ENCODE assay signal across 9 cellular contexts in genomic region chr4:151100517-151100916, GRCh38. TPM values are rescaled to one million over a fixed set of nuclear protein-coding genes. Genes with fewer than 3 reads are reported as not detected.
DNase-seq lines count a peak whose midpoint lies in the region; ATAC-seq and TF ChIP-seq lines count a peak whose summit lies in the region.
"Had no signal": no experiment of that assay in that cellular context is flagged by ENCODE, and none has a peak within 500 bp of the region (broad histone marks: within the 10 kb centered on the region; RNA-seq: fewer than 3 reads in every experiment).

No MANE protein-coding gene starts in this region.

- peaks cover 4% of the 10 kb centered on the region for H4K20me1 ChIP-seq in mammary epithelial cell (ENCODE audit: insufficient read depth, low read length)

- H3K4me2 ChIP-seq in mammary epithelial cell (ENCODE audit: insufficient read depth, low read depth, low read length) = peak overlapping the region; percentile 81

- no peaks in the 10 kb centered on the region for H3K9me3 ChIP-seq in mammary epithelial cell (replicated peaks; ENCODE audit: insufficient read depth, low read length)

- peaks cover 10% of the 10 kb centered on the region for H3K4me1 ChIP-seq in mammary epithelial cell (ENCODE audit: insufficient read depth, low read length)

- peak overlapping the region; percentile 99 for H3K27ac Mint-ChIP-seq in stimulated activated naive CD8-positive, alpha-beta T cell treated with anti-CD3 and anti-CD28 coated beads, Interleukin-15, Interleukin-2, amounts not matched to agents 100 ng/mL and 50 ng/mL, for 24 hours
- peak overlapping the region; percentile 99 for H3K27ac Mint-ChIP-seq in mesothelial cell of epicardium

- H3K36me3 Mint-ChIP-seq in stimulated activated naive CD8-positive, alpha-beta T cell treated with anti-CD3 and anti-CD28 coated beads, Interleukin-15, Interleukin-2, amounts not matched to agents 100 ng/mL and 50 ng/mL, for 24 hours (ENCODE audit: low read depth) = peaks cover 55% of the 10 kb centered on the region
- H3K36me3 Mint-ChIP-seq in mesothelial cell of epicardium = peaks cover 23% of the 10 kb centered on the region

- peak overlapping the region; percentile 95 for H3K27ac ChIP-seq in mammary epithelial cell (ENCODE audit: insufficient read depth, low read depth, low read length)

- H3K4me1 Mint-ChIP-seq in stimulated activated naive CD8-positive, alpha-beta T cell treated with anti-CD3 and anti-CD28 coated beads, Interleukin-15, Interleukin-2, amounts not matched to agents 100 ng/mL and 50 ng/mL, for 24 hours (ENCODE audit: low read depth) = peaks cover 65% of the 10 kb centered on the region
- peaks cover 23% of the 10 kb centered on the region for H3K4me1 Mint-ChIP-seq in mesothelial cell of epicardium

- H3K79me2 ChIP-seq in mammary epithelial cell (ENCODE audit: insufficient read depth, low read length) = peaks cover 57% of the 10 kb centered on the region

- CTCF ChIA-PET in mammary epithelial cell (lab: Charles Lee; ENCODE audit: low non-redundant PET) = interaction anchor here (0.7 kb wide), 1 partner anchor 94 kb away, joined by 4 read pairs; no protein-coding TSS in a partner anchor

- no peaks in the 10 kb centered on the region for H3K27me3 Mint-ChIP-seq in stimulated activated naive CD8-positive, alpha-beta T cell treated with anti-CD3 and anti-CD28 coated beads, Interleukin-15, Interleukin-2, amounts not matched to agents 100 ng/mL and 50 ng/mL, for 24 hours
- no peaks in the 10 kb centered on the region for H3K27me3 Mint-ChIP-seq in mesothelial cell of epicardium (ENCODE audit: low read depth)

- intact Hi-C loops in mammary epithelial cell (cut with micrococcal nuclease) = no loop called here

- peak overlapping the region; percentile 100 for H3K9ac ChIP-seq in mammary epithelial cell (ENCODE audit: insufficient read depth, low read length)

- no TSS peak for BruUV-seq in mammary epithelial cell (replicated peaks; lab: Mats Ljungman, UMichigan)

- in situ Hi-C loops in mammary epithelial cell (cut with MboI; ENCODE audit: low sequenced_read_pairs in 2 of 2) = loop anchor here in 1 of 2 donors (25.0 kb wide), 2 partner anchors 512 to 1287 kb away; no protein-coding TSS in a partner anchor

- H3K4me3 ChIP-seq in mammary epithelial cell (replicated peaks in 1 of 3; ENCODE audit: insufficient read depth in 1 of 3, low read depth in 2 of 3, low read length in 3 of 3) = peak overlapping the region; percentile 98 to 100 (median 99)

- H3K9me3 Mint-ChIP-seq in stimulated activated naive CD8-positive, alpha-beta T cell treated with anti-CD3 and anti-CD28 coated beads, Interleukin-15, Interleukin-2, amounts not matched to agents 100 ng/mL and 50 ng/mL, for 24 hours = no peaks in the 10 kb centered on the region
- no peaks in the 10 kb centered on the region for H3K9me3 Mint-ChIP-seq in mesothelial cell of epicardium

- no peak overlapping the region for H2AFZ ChIP-seq in mammary epithelial cell (ENCODE audit: low read depth, low read length)

- peak overlapping the region; percentile 97 for H3K4me3 Mint-ChIP-seq in stimulated activated naive CD8-positive, alpha-beta T cell treated with anti-CD3 and anti-CD28 coated beads, Interleukin-15, Interleukin-2, amounts not matched to agents 100 ng/mL and 50 ng/mL, for 24 hours
- peak overlapping the region; percentile 99 for H3K4me3 Mint-ChIP-seq in mesothelial cell of epicardium

- dilution Hi-C loops in mammary epithelial cell (cut with HindIII; ENCODE audit: low sequenced_read_pairs) = no loop called here

- ATAC-seq in stimulated activated naive CD8-positive, alpha-beta T cell treated with anti-CD3 and anti-CD28 coated beads, Interleukin-15, Interleukin-2, amounts not matched to agents 100 U/mL and 50 U/mL, for 24 hours = no peak
- ATAC-seq in HG02840 (IDR thresholded peaks at IDR 0.05; ENCODE audit: low FRiP score, unreplicated experiment) = no peak

- WGBS in mammary epithelial cell (ENCODE audit: low coverage, missing lambda C conversion rate) = 0% methylated on average over 3 of the region's 3 CpGs

- no peak for TF ChIP-seq CTCF in mammary epithelial cell (conservative IDR thresholded peaks at IDR 0.05 in 1 of 2, IDR thresholded peaks at IDR 0.05 in 1 of 2; ENCODE audit: extremely low read depth in 1 of 2, insufficient read depth in 1 of 2, low read depth in 1 of 2, low read length in 2 of 2)
- no peak for TF ChIP-seq CTCF in mesothelial cell of epicardium (IDR thresholded peaks at IDR 0.05; ENCODE audit: unreplicated experiment)

- H3K27me3 ChIP-seq in mammary epithelial cell (ENCODE audit: insufficient read depth, low read length) = no peaks in the 10 kb centered on the region

- DNase-seq in stimulated activated naive CD8-positive, alpha-beta T cell treated with anti-CD3 and anti-CD28 coated beads, Interleukin-15, Interleukin-2, amounts not matched to agents 100 U/mL and 50 U/mL, for 24 hours = no peak
- DNase-seq in mammary epithelial cell (no peak), mesothelial cell of epicardium (ENCODE audit: low spot score in 2 of 2, unreplicated experiment in 2 of 2) (no peak), hypothalamus (lab: John Stamatoyannopoulos, UW) (no peak), SKM-1 (lab: John Stamatoyannopoulos, UW; ENCODE audit: unreplicated experiment) (no peak)
- no peak for DNase-seq in activated CD4-positive, CD25-positive, alpha-beta regulatory T cell (lab: John Stamatoyannopoulos, UW)
- DNase-seq: NCI-H1417 treated with DMSO at 0.1 percent for 48 hours had no signal

- H3K36me3 ChIP-seq in mammary epithelial cell (ENCODE audit: insufficient read depth, low read length) = peaks cover 38% of the 10 kb centered on the region

RNA-seq across cellular contexts. Expression of gene RPS3A, which starts 1.1 kb away (rescaled TPM):
- 1,000 to 10,000 TPM; 1,437 to 1,463 TPM for total RNA-seq in mammary epithelial cell
- polyA plus RNA-seq in mammary epithelial cell = 1,779 TPM
- 497 TPM for polyA minus RNA-seq in mammary epithelial cell
- total RNA-seq in mesothelial cell of epicardium = 2,201 to 2,319 TPM (median 2,287 TPM) in 3 replicates
